In the genomic region with DNA sequence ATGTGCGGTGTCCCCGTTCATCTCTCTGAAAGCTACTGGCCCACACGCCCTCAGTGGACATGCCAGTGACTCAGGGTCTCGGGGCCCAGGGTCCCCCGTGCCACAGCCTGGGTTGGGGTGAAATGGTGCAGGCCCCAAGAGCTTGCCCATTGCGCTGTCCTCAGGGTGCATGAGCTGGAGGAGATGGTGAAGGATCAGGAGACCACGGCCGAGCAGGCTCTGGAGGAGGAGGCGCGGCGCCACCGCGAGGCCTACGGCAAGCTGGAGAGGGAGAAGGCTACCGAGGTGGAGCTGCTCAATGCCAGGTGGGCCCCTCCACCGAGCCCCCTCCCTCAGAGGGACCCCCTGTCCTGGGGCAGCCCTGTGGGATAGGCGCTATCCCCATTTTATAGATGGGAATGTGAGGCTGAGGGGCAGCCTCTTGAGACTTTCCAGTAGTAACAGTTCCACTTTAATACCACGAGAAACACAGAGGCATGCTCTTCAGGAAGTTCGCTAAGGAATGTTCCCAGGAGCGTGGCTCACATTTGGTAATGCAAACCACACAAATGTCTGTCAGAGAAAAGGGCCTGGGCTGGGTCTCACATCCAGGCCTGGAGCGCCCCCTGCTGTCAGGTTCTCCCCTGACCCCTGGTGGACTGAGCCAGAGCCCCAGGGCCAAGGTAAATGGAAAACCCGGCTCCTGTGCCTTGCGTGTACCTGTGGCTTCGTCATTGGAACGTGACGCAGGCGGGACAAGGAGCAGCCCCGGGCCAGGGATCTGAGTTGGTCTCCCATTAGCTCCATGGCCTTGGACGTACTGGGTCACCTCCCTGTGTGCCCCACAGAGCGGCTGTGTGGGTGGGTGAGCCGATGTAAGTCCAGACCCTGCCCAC, we compare ENCODE assay signal across 8 cellular contexts.
A peak's percentile ranks its signal among the peaks of the same experiment; 100 is the strongest.
DNase-seq lines count a peak whose midpoint lies in the region; ATAC-seq, FAIRE-seq and TF ChIP-seq lines count a peak whose summit lies in the region.

No MANE protein-coding gene starts in this region.

- H2AK5ac ChIP-seq in IMR-90 (ENCODE audit: low read depth, low read length) = 0 out of 2 replicates have a peak overlapping the region, but pooled peaks have one; percentile 29

- H3K27ac ChIP-seq in IMR-90 (ENCODE audit: insufficient read depth, low read length) (no peak overlapping the region), ovary (no peak overlapping the region), thyroid gland (no peak overlapping the region)

- no peak overlapping the region for H3K18ac ChIP-seq in IMR-90 (ENCODE audit: low read depth, low read length)

- TF ChIP-seq EP300 in ovary (IDR thresholded peaks at IDR 0.05) = no peak

- no peak overlapping the region for H3K23ac ChIP-seq in IMR-90 (ENCODE audit: low read depth, low read length)

- no peaks in the 10 kb centered on the region for H3K36me3 ChIP-seq in IMR-90 (ENCODE audit: control insufficient read depth, insufficient read depth, low read length)
- H3K36me3 ChIP-seq in ovary = no peaks in the 10 kb centered on the region
- H3K36me3 ChIP-seq in thyroid gland = peaks cover 6 to 32% of the 10 kb centered on the region in 2 donors

- no peak overlapping the region for H2BK15ac ChIP-seq in IMR-90 (ENCODE audit: low read depth, low read length)

- H3K9me3 ChIP-seq in IMR-90 (ENCODE audit: control insufficient read depth, insufficient read depth, low read length) (no peaks in the 10 kb centered on the region; the same call in 1 of the 2 replicates), ovary (no peaks in the 10 kb centered on the region), thyroid gland (no peaks in the 10 kb centered on the region)

- H3K27me3 ChIP-seq in IMR-90 (ENCODE audit: control insufficient read depth, insufficient read depth, low read length) (peaks cover 2% of the 10 kb centered on the region; the same call in 1 of the 2 replicates), ovary (no peaks in the 10 kb centered on the region), thyroid gland (no peaks in the 10 kb centered on the region)

- BruUV-seq in IMR-90 (replicated peaks; lab: Mats Ljungman, UMichigan) = no TSS peak

- peak overlapping the region; percentile 40 for H2AK9ac ChIP-seq in IMR-90 (replicated peaks; ENCODE audit: low read depth, low read length, poor library complexity)

- 64% methylated on average over 16 of the region's 31 CpGs; no CpG with 5 or more reads in 1 of the 2 experiments for WGBS in IMR-90 (ENCODE audit: extremely low coverage in 2 of 2, insufficient read length in 1 of 2), 2 experiments
- WGBS in ovary, 3 donors = 68 to 75% (median 68%) methylated on average over 29 to 31 of the region's 31 CpGs
- WGBS in thyroid gland, 2 donors = 79 to 80% methylated on average over 15 to 21 of the region's 31 CpGs

- H3K9ac ChIP-seq in IMR-90 (ENCODE audit: low read depth, low read length) = no peak overlapping the region

- TF ChIP-seq CTCF in IMR-90 (conservative IDR thresholded peaks at IDR 0.05; ENCODE audit: low read depth, low read length) (peak; percentile 96), ovary (IDR thresholded peaks at IDR 0.05) (peak; percentile 55 to 75 (median 71)), thyroid gland (IDR thresholded peaks at IDR 0.05) (peak; percentile 80 to 92 (median 86))

- H4K20me1 ChIP-seq in IMR-90 (ENCODE audit: insufficient read depth, low read length) = no peaks in the 10 kb centered on the region

- no peaks in the 10 kb centered on the region for H3K9me1 ChIP-seq in IMR-90 (ENCODE audit: insufficient read depth, low read length)

- DNase-seq in GDM1 (lab: John Stamatoyannopoulos, UW) = peak; percentile 67
- peak; percentile 93 for DNase-seq in IMR-90
- DNase-seq in SK-N-DZ (ENCODE audit: low spot score) = peak; percentile 70
- DNase-seq in activated gamma-delta T cell treated with Interleukin-2 at 50 U/mL for 16 hours = peak; percentile 89
- peak; percentile 72 to 84 for DNase-seq in frontal cortex (ENCODE audit: low spot score in 2 of 2)
- peak; percentile 73 to 87 (median 83) for DNase-seq in ovary
- peak; percentile 83 to 88 for DNase-seq in thyroid gland

- TF ChIP-seq RAD21 in IMR-90 (IDR thresholded peaks at IDR 0.05; ENCODE audit: low read length) = peak; percentile 97

- no peak overlapping the region for H3K56ac ChIP-seq in IMR-90 (ENCODE audit: extremely low read depth, insufficient read depth, low read length)

- in situ Hi-C loops in IMR-90 (cut with MboI; ENCODE audit: low sequenced_read_pairs) = loop anchor here (5.0 kb wide), 1 partner anchor 83 kb away; no protein-coding TSS in a partner anchor

- ATAC-seq in IMR-90 (ENCODE audit: low read depth) (peak; percentile 94), HG03457 (IDR thresholded peaks at IDR 0.05; ENCODE audit: unreplicated experiment) (no peak)

- peak overlapping the region; percentile 81 for H2AFZ ChIP-seq in IMR-90 (replicated peaks; ENCODE audit: low read length, poor library complexity)

- CTCF ChIA-PET in IMR-90 (lab: Yijun Ruan, JAX) = interaction anchor here (0.5 to 1.4 kb wide), 4 partner anchors 13 to 136 kb away, joined by 3 read pairs; no protein-coding TSS in a partner anchor

- no peak overlapping the region for H4K91ac ChIP-seq in IMR-90 (ENCODE audit: insufficient read depth, low read depth, low read length)

- H4K5ac ChIP-seq in IMR-90 (ENCODE audit: low read depth, low read length) = no peak overlapping the region

- H2BK5ac ChIP-seq in IMR-90 (ENCODE audit: low read depth, low read length, poor library complexity, severe bottlenecking) = no peak overlapping the region

- no peak overlapping the region for H2BK120ac ChIP-seq in IMR-90 (ENCODE audit: low read depth, low read length)

- H3K4me3 ChIP-seq in IMR-90 (ENCODE audit: insufficient read depth, low read depth, low read length) (no peak overlapping the region), ovary (no peak overlapping the region), thyroid gland (replicated peaks in 1 of 3) (no peak overlapping the region)

- dilution Hi-C loops in IMR-90 (cut with HindIII; ENCODE audit: low sequenced_read_pairs, unreplicated experiment) = no loop called here

- H4K8ac ChIP-seq in IMR-90 (ENCODE audit: low read depth in 2 of 2, low read length in 2 of 2) = no peak overlapping the region

- no peak overlapping the region for H2BK20ac ChIP-seq in IMR-90 (ENCODE audit: low read depth, low read length)

- TF ChIP-seq POLR2A in IMR-90 (IDR thresholded peaks at IDR 0.05; ENCODE audit: low read depth, low read length) = no peak
- TF ChIP-seq POLR2A in ovary (IDR thresholded peaks at IDR 0.05) = no peak
- TF ChIP-seq POLR2A in thyroid gland (IDR thresholded peaks at IDR 0.05) = no peak

- peaks cover 1% of the 10 kb centered on the region; the same call in 1 of the 2 replicates for H3K4me1 ChIP-seq in IMR-90 (ENCODE audit: control insufficient read depth, insufficient read depth, low read length)
- peaks cover 6% of the 10 kb centered on the region for H3K4me1 ChIP-seq in ovary (ENCODE audit: insufficient read depth)
- peaks cover 0 to 4% of the 10 kb centered on the region in 2 donors for H3K4me1 ChIP-seq in thyroid gland

- no peak overlapping the region for H3K14ac ChIP-seq in IMR-90 (replicated peaks; ENCODE audit: low read depth, low read length)

- H3K4me2 ChIP-seq in IMR-90 (ENCODE audit: low read depth, low read length) = no peak overlapping the region

- no peak for FAIRE-seq in frontal cortex (lab: Jason Lieb, UNC)

- intact Hi-C loops in IMR-90 (cut with micrococcal nuclease) (loop anchor here (1.0 kb wide), 3 partner anchors 88 to 317 kb away; no protein-coding TSS in a partner anchor), ovary (cut with DNase I) (loop anchor here in 3 of 4 donors (2.0 to 10.0 kb wide), 2 partner anchors 88 to 90 kb away; no protein-coding TSS in a partner anchor), thyroid gland (cut with DNase I) (loop anchor here (5.0 kb wide), 1 partner anchor 88 kb away; no protein-coding TSS in a partner anchor)

- H3K4ac ChIP-seq in IMR-90 (ENCODE audit: low read depth, low read length) = no peak overlapping the region

- no peaks in the 10 kb centered on the region for H3K79me1 ChIP-seq in IMR-90 (ENCODE audit: low read depth in 1 of 2, low read length in 2 of 2)

- POLR2A ChIA-PET in IMR-90 (lab: Charles Lee; ENCODE audit: unreplicated experiment) = no interaction called here

TF ChIP-seq in IMR-90, 13 proteins besides CTCF, POLR2A, EP300 and RAD21:
- peak; percentile 49; the same call in 1 of the 2 replicates for TF ChIP-seq CEBPB (IDR thresholded peaks at IDR 0.05; ENCODE audit: low read depth, low read length)
- TF ChIP-seq MXI1 (IDR thresholded peaks at IDR 0.05; ENCODE audit: borderline replicate concordance, low read depth, low read length) = peak; percentile 88; the same call in 1 of the 2 replicates
- peak; percentile 98 for TF ChIP-seq SMC3 (IDR thresholded peaks at IDR 0.05; ENCODE audit: low read depth, low read length)
- no peak for TF ChIP-seq MAZ (IDR thresholded peaks at IDR 0.05; ENCODE audit: borderline replicate concordance, low read depth, low read length)
- TF ChIP-seq CHD1 (IDR thresholded peaks at IDR 0.05; ENCODE audit: low read depth, low read length) = no peak
